Comparison of ENCODE assay signal across 19 cellular contexts in genomic region chr2:2699117-2699497, GRCh38.
"Had no signal": no experiment of that assay in that cellular context is flagged by ENCODE, and none has a peak within 500 bp of the region (broad histone marks: within the 10 kb centered on the region; RNA-seq: fewer than 3 reads in every experiment).

No MANE protein-coding gene starts in this region.

- ATAC-seq: gastrocnemius medialis, left lung, natural killer cell had no signal

- H3K9me3 Mint-ChIP-seq: activated naive CD4-positive, alpha-beta T cell treated with anti-CD3 and anti-CD28 coated beads for 36 hours; activated T-helper 17 cell treated with anti-CD3 and anti-CD28 coated beads, Interleukin-2, amount 50 U/mL, for 72 hours; memory B cell; natural killer cell; T-helper 2 cell treated with Interferon-gamma antibody and Interleukin-4, amounts not matched to agents 5 μg/mL and 100 μg/mL, for 36 hours had no signal

- DNase-seq: activated CD4-positive, alpha-beta T cell treated with anti-CD3 and anti-CD28 coated beads for 1 hour; activated CD4-positive, alpha-beta T cell treated with anti-CD3 and anti-CD28 coated beads, Interleukin-2, amount 50 U/mL, for 4 hours; dorsolateral prefrontal cortex; gastrocnemius medialis; kidney; left lung; natural killer cell; occipital lobe; stimulated activated CD4-positive, alpha-beta T cell treated with anti-CD3 and anti-CD28 coated beads, Interleukin-2, amount 100 ng/mL, for 48 hours; substantia nigra; uterus had no signal

- H3K4me3 ChIP-seq: cardiac muscle cell, dorsolateral prefrontal cortex, gastrocnemius medialis, left lung, right atrium auricular region, tibial nerve, uterus had no signal

- H3K27me3 ChIP-seq: cardiac muscle cell, dorsolateral prefrontal cortex, gastrocnemius medialis, right atrium auricular region, tibial nerve, uterus had no signal

- H3K4me1 Mint-ChIP-seq: activated T-helper 17 cell treated with anti-CD3 and anti-CD28 coated beads, Interleukin-2, amount 50 U/mL, for 72 hours; natural killer cell had no signal

- H3K9me3 ChIP-seq: gastrocnemius medialis, left lung, right atrium auricular region, tibial nerve, uterus had no signal

- H3K27me3 Mint-ChIP-seq: memory B cell had no signal

- H3K36me3 ChIP-seq: cardiac muscle cell, gastrocnemius medialis, left lung, right atrium auricular region, tibial nerve, uterus had no signal

- H3K4me3 Mint-ChIP-seq: activated naive CD4-positive, alpha-beta T cell treated with anti-CD3 and anti-CD28 coated beads for 36 hours; activated T-helper 17 cell treated with anti-CD3 and anti-CD28 coated beads, Interleukin-2, amount 50 U/mL, for 72 hours; memory B cell; natural killer cell; T-helper 2 cell treated with Interferon-gamma antibody and Interleukin-4, amounts not matched to agents 5 μg/mL and 100 μg/mL, for 36 hours had no signal

- H3K27ac ChIP-seq: cardiac muscle cell, dorsolateral prefrontal cortex, gastrocnemius medialis, left lung, right atrium auricular region, tibial nerve, uterus had no signal

- H3K36me3 Mint-ChIP-seq: memory B cell, natural killer cell had no signal

- H3K4me1 ChIP-seq: gastrocnemius medialis, left lung, right atrium auricular region, tibial nerve, uterus had no signal

- H3K27ac Mint-ChIP-seq: activated naive CD4-positive, alpha-beta T cell treated with anti-CD3 and anti-CD28 coated beads for 36 hours; activated T-helper 17 cell treated with anti-CD3 and anti-CD28 coated beads, Interleukin-2, amount 50 U/mL, for 72 hours; memory B cell; natural killer cell; progenitor cell of endocrine pancreas; T-helper 2 cell treated with Interferon-gamma antibody and Interleukin-4, amounts not matched to agents 5 μg/mL and 100 μg/mL, for 36 hours had no signal
